ENCODE assay signal across 8 cellular contexts in genomic region chr5:95823738-95824609, GRCh38. TPM values are rescaled to one million over a fixed set of nuclear protein-coding genes. Genes with fewer than 3 reads are reported as not detected.
DNase-seq lines count a peak whose midpoint lies in the region; ATAC-seq and TF ChIP-seq lines count a peak whose summit lies in the region.

No MANE protein-coding gene starts in this region.

- peak; percentile 37 for ATAC-seq in HG02763 (IDR thresholded peaks at IDR 0.05; ENCODE audit: unreplicated experiment)
- ATAC-seq in omental fat pad (ENCODE audit: low FRiP score): peak; percentile 34
- no peak for ATAC-seq in HG03469 (IDR thresholded peaks at IDR 0.05; ENCODE audit: unreplicated experiment)

- peaks cover 13% of the 10 kb centered on the region for H3K4me1 ChIP-seq in fibroblast of lung (ENCODE audit: control insufficient read depth, extremely low read depth, insufficient read depth, low read length)

- peak overlapping the region in 3 of 4 experiments; percentile 24 to 98 (median 94) for H3K4me3 ChIP-seq in fibroblast of lung (replicated peaks in 1 of 4; ENCODE audit: control extremely low read depth in 1 of 4, insufficient read depth in 1 of 4, low read depth in 3 of 4, low read length in 4 of 4)

- H3K9ac ChIP-seq in fibroblast of lung (ENCODE audit: insufficient read depth, low read length): peak overlapping the region; percentile 57

- H3K9me3 Mint-ChIP-seq in activated T-cell treated with anti-CD3 and anti-CD28 coated beads, Interleukin-2, amount 50 U/mL, for 24 hours: no peaks in the 10 kb centered on the region

- peaks cover 62% of the 10 kb centered on the region for H3K4me1 Mint-ChIP-seq in activated T-cell treated with anti-CD3 and anti-CD28 coated beads, Interleukin-2, amount 50 U/mL, for 24 hours (ENCODE audit: low read depth)

- H3K27me3 ChIP-seq in fibroblast of lung (ENCODE audit: control insufficient read depth, insufficient read depth, low read length): no peaks in the 10 kb centered on the region

- no peak for TF ChIP-seq CTCF in fibroblast of lung (conservative IDR thresholded peaks at IDR 0.05 in 1 of 2, IDR thresholded peaks at IDR 0.05 in 1 of 2; ENCODE audit: low read depth in 1 of 2, low read length in 2 of 2)
- no peak for TF ChIP-seq CTCF in omental fat pad (IDR thresholded peaks at IDR 0.05)

- H3K27ac ChIP-seq in fibroblast of lung (ENCODE audit: insufficient read depth, low read length): peak overlapping the region; percentile 93

- H3K4me2 ChIP-seq in fibroblast of lung (ENCODE audit: extremely low read depth, insufficient read depth, low read length): peak overlapping the region; percentile 83

- DNase-seq in NCI-H510A treated with DMSO at 0.1 percent for 48 hours (lab: John Stamatoyannopoulos, UW) (peak; percentile 38), NCI-H510A (lab: John Stamatoyannopoulos, UW) (no peak), NCI-H69 (lab: John Stamatoyannopoulos, UW) (peak; percentile 91), fibroblast of lung (ENCODE audit: low read depth in 2 of 2) (peak; percentile 93 to 96), omental fat pad (ENCODE audit: low spot score) (no peak)
- DNase-seq in activated T-cell treated with anti-CD3 and anti-CD28 coated beads, Interleukin-2, amount 50 U/mL, for 24 hours: peak; percentile 59

- no peaks in the 10 kb centered on the region for H3K36me3 ChIP-seq in fibroblast of lung (ENCODE audit: control insufficient read depth, insufficient read depth, low read length)

- no peaks in the 10 kb centered on the region for H3K9me3 ChIP-seq in fibroblast of lung (ENCODE audit: control insufficient read depth, insufficient read depth, low read depth, low read length)

- H3K27me3 Mint-ChIP-seq in activated T-cell treated with anti-CD3 and anti-CD28 coated beads, Interleukin-2, amount 50 U/mL, for 24 hours: no peaks in the 10 kb centered on the region

- no peaks in the 10 kb centered on the region for H4K20me1 ChIP-seq in fibroblast of lung (ENCODE audit: control insufficient read depth, extremely low read depth, insufficient read depth, low read length)

- peak overlapping the region; percentile 91 for H3K4me3 Mint-ChIP-seq in activated T-cell treated with anti-CD3 and anti-CD28 coated beads, Interleukin-2, amount 50 U/mL, for 24 hours

- peak overlapping the region; percentile 70 for H2AFZ ChIP-seq in fibroblast of lung (ENCODE audit: low read length)

- peaks cover 31% of the 10 kb centered on the region for H3K79me2 ChIP-seq in fibroblast of lung (ENCODE audit: control insufficient read depth, insufficient read depth, low read length)

- peak overlapping the region; percentile 95 for H3K27ac Mint-ChIP-seq in activated T-cell treated with anti-CD3 and anti-CD28 coated beads, Interleukin-2, amount 50 U/mL, for 24 hours

- peaks cover 11% of the 10 kb centered on the region for H3K36me3 Mint-ChIP-seq in activated T-cell treated with anti-CD3 and anti-CD28 coated beads, Interleukin-2, amount 50 U/mL, for 24 hours (ENCODE audit: low read depth)

RNA-seq across cellular contexts. Expression of gene GLRX, which starts 1.4 kb away (rescaled TPM):
- total RNA-seq in fibroblast of lung (54.2 and 91.8 TPM in 2 replicates), omental fat pad (100 to 1,000 TPM in 2 of 4 donors, 10 to 100 TPM in 2; 67.2 to 173 (median 111) TPM)
- 277 and 429 TPM in 2 replicates for polyA plus RNA-seq in fibroblast of lung
- polyA plus RNA-seq in fibroblast of lung (2012): 316 and 494 TPM in 2 replicates
- polyA minus RNA-seq in fibroblast of lung (ENCODE audit: low replicate concordance): 106 and 144 TPM in 2 replicates

Comparison
In these comparisons a context has a peak if more than half of its experiments do, and no peak if none do; other contexts are left out.
1. DNase-seq: peak in NCI-H510A treated with DMSO at 0.1 percent for 48 hours (single experiment), NCI-H69 (single experiment), activated T-cell treated with anti-CD3 and anti-CD28 coated beads, Interleukin-2, amount 50 U/mL, for 24 hours (single experiment) and fibroblast of lung (2 of 2); none in NCI-H510A (single experiment) and omental fat pad (single experiment).